Comparison of ENCODE assay signal across 1 cellular context in genomic region chr16:592518-593306, GRCh38.
TF ChIP-seq lines count a peak whose summit lies in the region.

No MANE protein-coding gene starts in this region.

TF ChIP-seq in HepG2, 621 proteins besides CTCF, POLR2A, EP300 and RAD21 (continued from another document and continues in another):
- TF ChIP-seq ZHX1 (CRISPR knock-in tag; IDR thresholded peaks at IDR 0.05; ENCODE audit: low read depth) (0 out of 2 replicates have a peak, but pooled peaks have one; percentile 38), TAF1 (CRISPR knock-in tag; IDR thresholded peaks at IDR 0.05) (no peak), EHMT2 (IDR thresholded peaks at IDR 0.05; ENCODE audit: borderline replicate concordance, low read depth, low read length) (no peak), KAT7 (CRISPR knock-in tag; IDR thresholded peaks at IDR 0.05; ENCODE audit: borderline replicate concordance) (no peak), ZNF83 (CRISPR knock-in tag; IDR thresholded peaks at IDR 0.05; ENCODE audit: borderline replicate concordance) (no peak), TFAP4 (IDR thresholded peaks at IDR 0.05; ENCODE audit: borderline replicate concordance, low read depth) (no peak), KLF13 (CRISPR knock-in tag; IDR thresholded peaks at IDR 0.05) (no peak), NFYB (CRISPR knock-in tag; IDR thresholded peaks at IDR 0.05) (no peak), HMG20A (CRISPR knock-in tag; IDR thresholded peaks at IDR 0.05; ENCODE audit: borderline replicate concordance) (no peak), ZC3H4 (CRISPR knock-in tag; IDR thresholded peaks at IDR 0.05; ENCODE audit: borderline replicate concordance) (no peak), HNF4A (CRISPR knock-in tag; IDR thresholded peaks at IDR 0.05) (peak; percentile 6; the same call in 1 of the 2 replicates), ZSCAN29 (CRISPR knock-in tag; conservative IDR thresholded peaks at IDR 0.05) (no peak), HNRNPH1 (optimal IDR thresholded peaks at IDR 0.05; ENCODE audit: low read depth, low read length) (no peak), TAF15 (IDR thresholded peaks at IDR 0.05; ENCODE audit: low read depth, low read length, poor library complexity, severe bottlenecking) (no peak), ZNF660 (CRISPR knock-in tag; IDR thresholded peaks at IDR 0.05; ENCODE audit: borderline replicate concordance, low read depth) (no peak), RXRA (CRISPR knock-in tag; IDR thresholded peaks at IDR 0.05) (no peak), ZNF431 (CRISPR knock-in tag; IDR thresholded peaks at IDR 0.05; ENCODE audit: borderline replicate concordance, low read depth) (no peak), GATA4 (IDR thresholded peaks at IDR 0.05; ENCODE audit: borderline replicate concordance, low read depth) (no peak), PBX3 (CRISPR knock-in tag; IDR thresholded peaks at IDR 0.05; ENCODE audit: borderline replicate concordance) (no peak), ZNF501 (CRISPR knock-in tag; IDR thresholded peaks at IDR 0.05) (0 out of 2 replicates have a peak, but pooled peaks have one; percentile 19), ZNF260 (CRISPR knock-in tag; IDR thresholded peaks at IDR 0.05; ENCODE audit: borderline replicate concordance, low read depth) (no peak), SMARCC2 (IDR thresholded peaks at IDR 0.05) (no peak), HCFC1 (IDR thresholded peaks at IDR 0.05; ENCODE audit: low read depth, low read length) (no peak), NFRKB (IDR thresholded peaks at IDR 0.05) (no peak), FOXK1 (CRISPR knock-in tag; IDR thresholded peaks at IDR 0.05; ENCODE audit: borderline replicate concordance, low read depth) (no peak), ZNF569 (CRISPR knock-in tag; IDR thresholded peaks at IDR 0.05; ENCODE audit: borderline replicate concordance) (no peak), CBX1 (IDR thresholded peaks at IDR 0.05; ENCODE audit: low read depth) (no peak), PHF20 (CRISPR knock-in tag; IDR thresholded peaks at IDR 0.05) (no peak), ZFP1 (CRISPR knock-in tag; IDR thresholded peaks at IDR 0.05) (no peak), CREM (IDR thresholded peaks at IDR 0.05) (no peak), CREM (CRISPR knock-in tag; IDR thresholded peaks at IDR 0.05) (no peak), ZFP36L1 (CRISPR knock-in tag; IDR thresholded peaks at IDR 0.05) (no peak), ZNF563 (CRISPR knock-in tag; IDR thresholded peaks at IDR 0.05) (peak; percentile 57; the same call in 1 of the 2 replicates), ASH2L (IDR thresholded peaks at IDR 0.05; ENCODE audit: insufficient read length, low read depth, low read length) (no peak), KDM2A (CRISPR knock-in tag; IDR thresholded peaks at IDR 0.05; ENCODE audit: borderline replicate concordance, low read depth) (peak; percentile 45; the same call in 1 of the 2 replicates), ZNF546 (CRISPR knock-in tag; conservative IDR thresholded peaks at IDR 0.05) (no peak), ZNF33A (CRISPR knock-in tag; IDR thresholded peaks at IDR 0.05; ENCODE audit: borderline replicate concordance) (no peak), ZNF768 (CRISPR knock-in tag; IDR thresholded peaks at IDR 0.05) (no peak), NR2F1 (CRISPR knock-in tag; IDR thresholded peaks at IDR 0.05) (no peak), SSRP1 (CRISPR knock-in tag; IDR thresholded peaks at IDR 0.05) (no peak), ZNF44 (CRISPR knock-in tag; IDR thresholded peaks at IDR 0.05) (no peak), ZNF275 (CRISPR knock-in tag; IDR thresholded peaks at IDR 0.05; ENCODE audit: borderline replicate concordance) (no peak), ZNF737 (CRISPR knock-in tag; IDR thresholded peaks at IDR 0.05; ENCODE audit: borderline replicate concordance) (no peak), FOXP1 (IDR thresholded peaks at IDR 0.05) (no peak), FOXP1 (CRISPR knock-in tag; IDR thresholded peaks at IDR 0.05) (no peak), ZNF724P (CRISPR knock-in tag; IDR thresholded peaks at IDR 0.05; ENCODE audit: borderline replicate concordance) (no peak), ZNF230 (CRISPR knock-in tag; IDR thresholded peaks at IDR 0.05) (no peak), PHF8 (CRISPR knock-in tag; IDR thresholded peaks at IDR 0.05) (no peak), ISL2 (CRISPR knock-in tag; IDR thresholded peaks at IDR 0.05) (no peak), ZNF343 (CRISPR knock-in tag; IDR thresholded peaks at IDR 0.05) (no peak), POGZ (CRISPR knock-in tag; IDR thresholded peaks at IDR 0.05) (no peak)
- TF ChIP-seq, protein P1, sequence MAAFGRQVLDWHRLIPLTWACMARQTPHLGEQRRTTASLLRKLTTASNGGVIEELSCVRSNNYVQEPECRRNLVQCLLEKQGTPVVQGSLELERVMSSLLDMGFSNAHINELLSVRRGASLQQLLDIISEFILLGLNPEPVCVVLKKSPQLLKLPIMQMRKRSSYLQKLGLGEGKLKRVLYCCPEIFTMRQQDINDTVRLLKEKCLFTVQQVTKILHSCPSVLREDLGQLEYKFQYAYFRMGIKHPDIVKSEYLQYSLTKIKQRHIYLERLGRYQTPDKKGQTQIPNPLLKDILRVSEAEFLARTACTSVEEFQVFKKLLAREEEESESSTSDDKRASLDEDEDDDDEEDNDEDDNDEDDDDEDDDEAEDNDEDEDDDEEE (CRISPR knock-in tag; IDR thresholded peaks at IDR 0.05), result no peak
- TF ChIP-seq, protein P2, sequence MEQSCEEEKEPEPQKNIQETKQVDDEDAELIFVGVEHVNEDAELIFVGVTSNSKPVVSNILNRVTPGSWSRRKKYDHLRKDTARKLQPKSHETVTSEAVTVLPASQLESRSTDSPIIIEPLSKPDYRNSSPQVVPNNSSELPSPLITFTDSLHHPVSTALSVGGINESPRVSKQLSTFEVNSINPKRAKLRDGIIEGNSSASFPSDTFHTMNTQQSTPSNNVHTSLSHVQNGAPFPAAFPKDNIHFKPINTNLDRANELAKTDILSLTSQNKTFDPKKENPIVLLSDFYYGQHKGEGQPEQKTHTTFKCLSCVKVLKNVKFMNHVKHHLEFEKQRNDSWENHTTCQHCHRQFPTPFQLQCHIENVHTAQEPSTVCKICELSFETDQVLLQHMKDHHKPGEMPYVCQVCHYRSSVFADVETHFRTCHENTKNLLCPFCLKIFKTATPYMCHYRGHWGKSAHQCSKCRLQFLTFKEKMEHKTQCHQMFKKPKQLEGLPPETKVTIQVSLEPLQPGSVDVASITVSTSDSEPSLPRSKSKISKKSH (CRISPR knock-in tag; IDR thresholded peaks at IDR 0.05; ENCODE audit: borderline replicate concordance), result no peak
- TF ChIP-seq, protein P3, sequence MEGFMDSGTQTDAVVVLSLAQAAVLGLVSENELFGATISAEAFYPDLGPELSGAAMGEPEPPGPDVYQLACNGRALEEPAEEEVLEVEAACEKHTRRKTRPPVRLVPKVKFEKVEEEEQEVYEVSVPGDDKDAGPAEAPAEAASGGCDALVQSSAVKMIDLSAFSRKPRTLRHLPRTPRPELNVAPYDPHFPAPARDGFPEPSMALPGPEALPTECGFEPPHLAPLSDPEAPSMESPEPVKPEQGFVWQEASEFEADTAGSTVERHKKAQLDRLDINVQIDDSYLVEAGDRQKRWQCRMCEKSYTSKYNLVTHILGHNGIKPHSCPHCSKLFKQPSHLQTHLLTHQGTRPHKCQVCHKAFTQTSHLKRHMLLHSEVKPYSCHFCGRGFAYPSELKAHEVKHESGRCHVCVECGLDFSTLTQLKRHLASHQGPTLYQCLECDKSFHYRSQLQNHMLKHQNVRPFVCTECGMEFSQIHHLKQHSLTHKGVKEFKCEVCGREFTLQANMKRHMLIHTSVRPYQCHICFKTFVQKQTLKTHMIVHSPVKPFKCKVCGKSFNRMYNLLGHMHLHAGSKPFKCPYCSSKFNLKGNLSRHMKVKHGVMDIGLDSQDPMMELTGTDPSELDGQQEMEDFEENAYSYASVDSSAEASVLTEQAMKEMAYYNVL (CRISPR knock-in tag; IDR thresholded peaks at IDR 0.05; ENCODE audit: borderline replicate concordance), result no peak
- TF ChIP-seq, protein P4, sequence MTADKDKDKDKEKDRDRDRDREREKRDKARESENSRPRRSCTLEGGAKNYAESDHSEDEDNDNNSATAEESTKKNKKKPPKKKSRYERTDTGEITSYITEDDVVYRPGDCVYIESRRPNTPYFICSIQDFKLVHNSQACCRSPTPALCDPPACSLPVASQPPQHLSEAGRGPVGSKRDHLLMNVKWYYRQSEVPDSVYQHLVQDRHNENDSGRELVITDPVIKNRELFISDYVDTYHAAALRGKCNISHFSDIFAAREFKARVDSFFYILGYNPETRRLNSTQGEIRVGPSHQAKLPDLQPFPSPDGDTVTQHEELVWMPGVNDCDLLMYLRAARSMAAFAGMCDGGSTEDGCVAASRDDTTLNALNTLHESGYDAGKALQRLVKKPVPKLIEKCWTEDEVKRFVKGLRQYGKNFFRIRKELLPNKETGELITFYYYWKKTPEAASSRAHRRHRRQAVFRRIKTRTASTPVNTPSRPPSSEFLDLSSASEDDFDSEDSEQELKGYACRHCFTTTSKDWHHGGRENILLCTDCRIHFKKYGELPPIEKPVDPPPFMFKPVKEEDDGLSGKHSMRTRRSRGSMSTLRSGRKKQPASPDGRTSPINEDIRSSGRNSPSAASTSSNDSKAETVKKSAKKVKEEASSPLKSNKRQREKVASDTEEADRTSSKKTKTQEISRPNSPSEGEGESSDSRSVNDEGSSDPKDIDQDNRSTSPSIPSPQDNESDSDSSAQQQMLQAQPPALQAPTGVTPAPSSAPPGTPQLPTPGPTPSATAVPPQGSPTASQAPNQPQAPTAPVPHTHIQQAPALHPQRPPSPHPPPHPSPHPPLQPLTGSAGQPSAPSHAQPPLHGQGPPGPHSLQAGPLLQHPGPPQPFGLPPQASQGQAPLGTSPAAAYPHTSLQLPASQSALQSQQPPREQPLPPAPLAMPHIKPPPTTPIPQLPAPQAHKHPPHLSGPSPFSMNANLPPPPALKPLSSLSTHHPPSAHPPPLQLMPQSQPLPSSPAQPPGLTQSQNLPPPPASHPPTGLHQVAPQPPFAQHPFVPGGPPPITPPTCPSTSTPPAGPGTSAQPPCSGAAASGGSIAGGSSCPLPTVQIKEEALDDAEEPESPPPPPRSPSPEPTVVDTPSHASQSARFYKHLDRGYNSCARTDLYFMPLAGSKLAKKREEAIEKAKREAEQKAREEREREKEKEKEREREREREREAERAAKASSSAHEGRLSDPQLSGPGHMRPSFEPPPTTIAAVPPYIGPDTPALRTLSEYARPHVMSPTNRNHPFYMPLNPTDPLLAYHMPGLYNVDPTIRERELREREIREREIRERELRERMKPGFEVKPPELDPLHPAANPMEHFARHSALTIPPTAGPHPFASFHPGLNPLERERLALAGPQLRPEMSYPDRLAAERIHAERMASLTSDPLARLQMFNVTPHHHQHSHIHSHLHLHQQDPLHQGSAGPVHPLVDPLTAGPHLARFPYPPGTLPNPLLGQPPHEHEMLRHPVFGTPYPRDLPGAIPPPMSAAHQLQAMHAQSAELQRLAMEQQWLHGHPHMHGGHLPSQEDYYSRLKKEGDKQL (CRISPR knock-in tag; IDR thresholded peaks at IDR 0.05; ENCODE audit: low read depth), result no peak
- TF ChIP-seq, protein P5, sequence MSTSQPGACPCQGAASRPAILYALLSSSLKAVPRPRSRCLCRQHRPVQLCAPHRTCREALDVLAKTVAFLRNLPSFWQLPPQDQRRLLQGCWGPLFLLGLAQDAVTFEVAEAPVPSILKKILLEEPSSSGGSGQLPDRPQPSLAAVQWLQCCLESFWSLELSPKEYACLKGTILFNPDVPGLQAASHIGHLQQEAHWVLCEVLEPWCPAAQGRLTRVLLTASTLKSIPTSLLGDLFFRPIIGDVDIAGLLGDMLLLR (CRISPR knock-in tag; IDR thresholded peaks at IDR 0.05), result no peak
